20 cellular contexts compared by ENCODE assay signal in the genomic region with DNA sequence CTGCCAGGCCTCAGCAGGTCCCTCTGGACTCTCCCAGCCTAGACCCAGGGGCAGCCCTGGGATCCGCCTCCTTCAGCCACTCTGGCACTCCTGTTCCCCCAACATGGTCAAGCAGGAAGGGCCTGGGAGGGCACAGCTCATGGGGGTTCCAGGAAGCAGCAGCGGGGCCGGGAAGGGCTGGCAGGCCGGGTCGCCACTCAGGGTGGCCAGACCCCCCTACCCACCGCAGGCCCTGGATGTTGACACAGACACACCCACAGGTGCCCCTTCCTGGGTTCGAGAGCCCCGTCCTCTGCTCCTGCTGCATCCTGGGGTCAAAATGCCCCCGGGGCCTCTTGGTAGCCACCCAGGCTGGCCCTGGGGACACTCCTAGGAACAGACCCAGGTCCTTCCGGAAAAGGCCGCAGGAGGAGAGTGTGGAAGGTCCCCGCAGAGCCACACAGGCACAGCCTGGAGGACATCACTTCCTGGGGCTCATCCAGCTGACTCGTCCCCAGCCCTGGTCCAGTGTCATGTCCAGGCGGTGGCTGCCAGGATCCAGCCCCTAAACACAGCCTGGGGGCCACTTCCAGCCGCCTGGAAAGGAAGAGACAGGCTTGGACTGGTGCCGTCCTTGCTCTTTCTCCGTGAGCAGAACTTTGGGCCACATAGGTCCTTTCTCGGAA. TPM values are rescaled to one million over a fixed set of nuclear protein-coding genes. Genes with fewer than 3 reads are reported as not detected.
A peak's percentile ranks its signal among the peaks of the same experiment; 100 is the strongest.
DNase-seq lines count a peak whose midpoint lies in the region; ATAC-seq and TF ChIP-seq lines count a peak whose summit lies in the region.
"Had no signal": no experiment of that assay in that cellular context is flagged by ENCODE, and none has a peak within 500 bp of the region (broad histone marks: within the 10 kb centered on the region; RNA-seq: fewer than 3 reads in every experiment).

No MANE protein-coding gene starts in this region.

- DNase-seq in SK-N-SH, result peak; percentile 68
- peak; percentile 41 for DNase-seq in left cardiac atrium
- DNase-seq in NCI-H82 treated with DMSO at 0.1 percent for 48 hours (lab: John Stamatoyannopoulos, UW; ENCODE audit: unreplicated experiment), result no peak
- DNase-seq in medulla oblongata (ENCODE audit: extremely low spot score), result no peak
- DNase-seq in NCI-H1417 (lab: John Stamatoyannopoulos, UW), result no peak
- DNase-seq: activated CD8-positive, alpha-beta memory T cell treated with anti-CD3 and anti-CD28 coated beads, Interleukin-2, amount 10 ng/mL, durations not matched to agents 7 days and 5 days; activated naive CD4-positive, alpha-beta T cell; CD8-positive, alpha-beta memory T cell; HFFc6; hippocampal formation; natural killer cell; PC-3; stimulated activated CD4-positive, alpha-beta T cell treated with anti-CD3 and anti-CD28 coated beads, Interleukin-4, amount 100 ng/mL, for 4 hours had no signal

- H3K9me3 ChIP-seq in SK-N-SH (no peaks in the 10 kb centered on the region), parathyroid adenoma (ENCODE audit: control insufficient read depth, low read length) (no peaks in the 10 kb centered on the region)

- no peaks in the 10 kb centered on the region for H3K9me2 ChIP-seq in SK-N-SH

- no peak for ATAC-seq in SK-N-SH treated with all-trans-retinoic acid at 6 μM for 48 hours
- ATAC-seq in left cardiac atrium, result peak; percentile 21 to 24
- no peak for ATAC-seq in GM18868 (IDR thresholded peaks at IDR 0.05; ENCODE audit: unreplicated experiment)
- ATAC-seq: activated CD8-positive, alpha-beta memory T cell treated with anti-CD3 and anti-CD28 coated beads, Interleukin-2, amount 10 ng/mL, durations not matched to agents 7 days and 5 days; left colon; natural killer cell; PC-3 had no signal

- H3K27me3 ChIP-seq in SK-N-SH (ENCODE audit: insufficient read depth) (no peaks in the 10 kb centered on the region), parathyroid adenoma (ENCODE audit: control insufficient read depth, insufficient read depth, low read length) (no peaks in the 10 kb centered on the region)

- no peaks in the 10 kb centered on the region for H4K20me1 ChIP-seq in SK-N-SH (ENCODE audit: insufficient read depth)

- intact Hi-C loops in left cardiac atrium (cut with DNase I), result no loop called here

- H3K79me2 ChIP-seq in SK-N-SH (ENCODE audit: insufficient read depth), result no peaks in the 10 kb centered on the region
- H3K79me2 ChIP-seq in parathyroid adenoma, result no peaks in the 10 kb centered on the region

- H3K4me2 ChIP-seq in SK-N-SH, result no peak overlapping the region
- no peak overlapping the region for H3K4me2 ChIP-seq in parathyroid adenoma (ENCODE audit: low read length)

- H2AFZ ChIP-seq in SK-N-SH (ENCODE audit: low read depth) (no peak overlapping the region), parathyroid adenoma (no peak overlapping the region)

- H3K27ac ChIP-seq in SK-N-SH (ENCODE audit: low read depth in 2 of 2, low read length in 1 of 2), result peak overlapping the region in 1 of 2 experiments; percentile 69; a peak in 2 of 4 replicates
- H3K27ac ChIP-seq in parathyroid adenoma, result peak overlapping the region; percentile 56

- POLR2A ChIA-PET in SK-N-SH (lab: Yijun Ruan, JAX), result no interaction called here

- TF ChIP-seq EP300 in SK-N-SH (IDR thresholded peaks at IDR 0.05; ENCODE audit: borderline replicate concordance in 1 of 2, low read depth in 1 of 2, low read length in 1 of 2), result no peak

- H3F3A ChIP-seq in SK-N-SH (replicated peaks; ENCODE audit: insufficient read depth), result no peaks in the 10 kb centered on the region

- TF ChIP-seq CTCF in SK-N-SH (IDR thresholded peaks at IDR 0.05) (no peak), parathyroid adenoma (IDR thresholded peaks at IDR 0.05) (no peak)

- H3K4me3 ChIP-seq in SK-N-SH (ENCODE audit: low read depth in 2 of 2, low read length in 1 of 2) (no peak overlapping the region), parathyroid adenoma (ENCODE audit: low read depth, low read length) (no peak overlapping the region)

- TF ChIP-seq RAD21 in SK-N-SH (IDR thresholded peaks at IDR 0.05; ENCODE audit: low read length), result no peak

- H3K4me1 ChIP-seq in SK-N-SH (ENCODE audit: control insufficient read depth in 1 of 2, insufficient read depth in 2 of 2, low read depth in 1 of 2, low read length in 1 of 2), result peaks cover 13 to 39% of the 10 kb centered on the region in 2 experiments; a peak in 3 of 4 replicates
- H3K4me1 ChIP-seq in parathyroid adenoma, result peaks cover 7% of the 10 kb centered on the region

- no CpG with 5 or more reads among the region's 18 CpGs for whole genome bisulfite sequencing in SK-N-SH (ENCODE audit: low lambda C conversion rate)

- CTCF ChIA-PET in SK-N-SH (lab: Yijun Ruan, JAX), result interaction anchor here (1.4 to 1.5 kb wide), 2 partner anchors 23 to 24 kb away, joined by 3 to 6 read pairs; no protein-coding TSS in a partner anchor

- no peaks in the 10 kb centered on the region for H3K36me3 ChIP-seq in SK-N-SH (replicated peaks in 1 of 2; ENCODE audit: control insufficient read depth in 1 of 2, insufficient read depth in 2 of 2, low read length in 1 of 2)
- H3K36me3 ChIP-seq in parathyroid adenoma (ENCODE audit: control insufficient read depth, insufficient read depth, low read length), result no peaks in the 10 kb centered on the region

- H3K9ac ChIP-seq in SK-N-SH (no peak overlapping the region), parathyroid adenoma (no peak overlapping the region)

TF ChIP-seq in SK-N-SH, 30 proteins besides CTCF, POLR2A, EP300 and RAD21 (continues in another document):
- TF ChIP-seq REST (IDR thresholded peaks at IDR 0.05; ENCODE audit: low read depth, low read length) (no peak), POLR2AphosphoS5 (IDR thresholded peaks at IDR 0.05; ENCODE audit: low read depth, low read length) (no peak)

TF ChIP-seq in SK-N-SH treated with all-trans-retinoic acid at 6 μM for 48 hours, 23 proteins besides CTCF, POLR2A, EP300 and RAD21:
- TF ChIP-seq, protein P1, sequence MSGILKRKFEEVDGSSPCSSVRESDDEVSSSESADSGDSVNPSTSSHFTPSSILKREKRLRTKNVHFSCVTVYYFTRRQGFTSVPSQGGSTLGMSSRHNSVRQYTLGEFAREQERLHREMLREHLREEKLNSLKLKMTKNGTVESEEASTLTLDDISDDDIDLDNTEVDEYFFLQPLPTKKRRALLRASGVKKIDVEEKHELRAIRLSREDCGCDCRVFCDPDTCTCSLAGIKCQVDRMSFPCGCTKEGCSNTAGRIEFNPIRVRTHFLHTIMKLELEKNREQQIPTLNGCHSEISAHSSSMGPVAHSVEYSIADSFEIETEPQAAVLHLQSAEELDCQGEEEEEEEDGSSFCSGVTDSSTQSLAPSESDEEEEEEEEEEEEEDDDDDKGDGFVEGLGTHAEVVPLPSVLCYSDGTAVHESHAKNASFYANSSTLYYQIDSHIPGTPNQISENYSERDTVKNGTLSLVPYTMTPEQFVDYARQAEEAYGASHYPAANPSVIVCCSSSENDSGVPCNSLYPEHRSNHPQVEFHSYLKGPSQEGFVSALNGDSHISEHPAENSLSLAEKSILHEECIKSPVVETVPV (CRISPR knock-in tag; IDR thresholded peaks at IDR 0.05), result no peak
- no peak for TF ChIP-seq ZC3H10 (CRISPR knock-in tag; IDR thresholded peaks at IDR 0.05)

RNA-seq across cellular contexts. Expression of gene PIM3, which starts 6.8 kb away (rescaled TPM):
- polyA plus RNA-seq in SK-N-SH (2012; rRNA removed), result 9.9 and 15.3 TPM in 2 replicates
- 6.3 and 10.1 TPM in 2 replicates for polyA plus RNA-seq in SK-N-SH (2012; cell fraction: cytosol; rRNA removed)
- polyA plus RNA-seq in SK-N-SH (2012; cell fraction: nucleus; rRNA removed), result 22.4 and 23.7 TPM in 2 replicates
- 10 to 100 TPM; 44.1 to 66.8 TPM for total RNA-seq in left cardiac atrium

RNA-seq across cellular contexts. Expression of gene CRELD2, which starts 35.4 kb away (rescaled TPM):
- polyA plus RNA-seq in SK-N-SH (2012; rRNA removed), result 92.5 and 113 TPM in 2 replicates
- polyA plus RNA-seq in SK-N-SH (2012; cell fraction: cytosol; rRNA removed), result 66.3 and 80.8 TPM in 2 replicates
- polyA plus RNA-seq in SK-N-SH (2012; cell fraction: nucleus; rRNA removed), result 104 and 142 TPM in 2 replicates
- 10 to 100 TPM; 30.1 to 43.7 TPM for total RNA-seq in left cardiac atrium

RNA-seq across cellular contexts. Expression of gene ALG12, which starts 35.6 kb away (rescaled TPM):
- 7.5 and 9.9 TPM in 2 replicates for polyA plus RNA-seq in SK-N-SH (2012; rRNA removed)
- polyA plus RNA-seq in SK-N-SH (2012; cell fraction: cytosol; rRNA removed), result 6.0 and 8.3 TPM in 2 replicates
- 23.2 and 25.7 TPM in 2 replicates for polyA plus RNA-seq in SK-N-SH (2012; cell fraction: nucleus; rRNA removed)
- 10 to 100 TPM; 15.3 to 15.9 TPM for total RNA-seq in left cardiac atrium

RNA-seq across cellular contexts. Expression of gene IL17REL, which starts 58.8 kb away (rescaled TPM):
- not detected in 2 replicates for polyA plus RNA-seq in SK-N-SH (2012; rRNA removed)
- polyA plus RNA-seq in SK-N-SH (2012; cell fraction: cytosol; rRNA removed), result not detected in 2 replicates
- 0.01 TPM in 1 of 2 replicates, not detected in the other for polyA plus RNA-seq in SK-N-SH (2012; cell fraction: nucleus; rRNA removed)
- not detected for total RNA-seq in left cardiac atrium
- total RNA-seq: HFFc6, LHCN-M2, natural killer cell, NCI-H460 had no signal
- polyA plus RNA-seq: CD8-positive, alpha-beta memory T cell; fibroblast of lung had no signal

Comparison
In these comparisons a context has a peak if more than half of its experiments do, and no peak if none do; other contexts are left out.
1. DNase-seq: peak in SK-N-SH (single experiment) and left cardiac atrium (single experiment); none in NCI-H82 treated with DMSO at 0.1 percent for 48 hours (single experiment), medulla oblongata (single experiment) and NCI-H1417 (0 of 3).
2. ATAC-seq: peak in left cardiac atrium (2 of 2); none in SK-N-SH treated with all-trans-retinoic acid at 6 μM for 48 hours (single experiment) and GM18868 (single experiment).